8 cellular contexts compared by ENCODE assay signal in the genomic region with DNA sequence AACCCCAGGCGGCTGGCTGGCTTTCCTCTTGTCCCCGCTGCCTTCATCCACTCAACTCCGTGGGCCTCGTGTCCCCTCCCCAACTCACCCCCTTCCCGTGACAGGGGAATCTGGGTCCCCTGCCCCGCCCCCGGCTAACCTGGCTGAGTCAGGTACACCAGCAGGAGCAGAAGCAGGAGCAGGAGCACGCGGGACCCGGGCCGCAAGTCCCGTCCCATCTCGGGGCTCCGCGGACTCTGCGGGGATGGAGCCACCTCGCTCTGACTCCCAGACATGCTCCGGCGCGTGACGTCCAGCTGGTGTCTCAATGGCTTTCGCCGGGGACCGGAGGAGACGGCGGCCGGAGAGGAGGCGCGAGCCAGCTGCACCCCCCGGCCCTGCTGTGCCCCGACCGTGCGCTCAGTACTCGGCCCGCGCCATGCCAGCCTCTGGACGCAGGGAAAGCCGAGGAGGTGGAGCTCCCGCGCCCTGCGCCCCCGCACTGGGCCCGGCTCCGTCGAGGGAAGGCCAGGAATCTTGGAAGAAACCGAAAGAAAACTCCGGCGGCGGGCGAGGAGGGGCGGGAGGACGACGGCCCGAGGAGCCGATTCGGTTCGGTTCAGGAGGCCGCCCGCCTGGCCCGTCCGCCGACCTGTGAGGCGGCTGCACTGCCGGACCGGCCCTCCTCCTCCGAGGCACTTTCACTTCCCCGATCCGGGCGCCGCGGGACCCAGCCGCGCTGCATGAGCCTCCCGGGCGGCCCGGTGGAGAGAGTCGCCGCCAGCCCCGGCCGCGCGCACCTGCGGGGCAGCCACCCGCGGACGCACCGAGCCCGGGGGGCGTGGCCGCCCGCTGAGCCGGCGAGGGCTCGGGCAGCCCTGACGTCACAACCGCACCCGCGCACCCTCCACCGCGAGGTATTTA. TPM values are rescaled to one million over a fixed set of nuclear protein-coding genes. Genes with fewer than 3 reads are reported as not detected.
DNase-seq lines count a peak whose midpoint lies in the region; ATAC-seq and TF ChIP-seq lines count a peak whose summit lies in the region.

A gene with protein sequence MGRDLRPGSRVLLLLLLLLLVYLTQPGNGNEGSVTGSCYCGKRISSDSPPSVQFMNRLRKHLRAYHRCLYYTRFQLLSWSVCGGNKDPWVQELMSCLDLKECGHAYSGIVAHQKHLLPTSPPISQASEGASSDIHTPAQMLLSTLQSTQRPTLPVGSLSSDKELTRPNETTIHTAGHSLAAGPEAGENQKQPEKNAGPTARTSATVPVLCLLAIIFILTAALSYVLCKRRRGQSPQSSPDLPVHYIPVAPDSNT (minus strand): TSS at position 807 of the 903 bp plus-strand sequence. CDS start 589 bp downstream, at position 218.
A gene with protein sequence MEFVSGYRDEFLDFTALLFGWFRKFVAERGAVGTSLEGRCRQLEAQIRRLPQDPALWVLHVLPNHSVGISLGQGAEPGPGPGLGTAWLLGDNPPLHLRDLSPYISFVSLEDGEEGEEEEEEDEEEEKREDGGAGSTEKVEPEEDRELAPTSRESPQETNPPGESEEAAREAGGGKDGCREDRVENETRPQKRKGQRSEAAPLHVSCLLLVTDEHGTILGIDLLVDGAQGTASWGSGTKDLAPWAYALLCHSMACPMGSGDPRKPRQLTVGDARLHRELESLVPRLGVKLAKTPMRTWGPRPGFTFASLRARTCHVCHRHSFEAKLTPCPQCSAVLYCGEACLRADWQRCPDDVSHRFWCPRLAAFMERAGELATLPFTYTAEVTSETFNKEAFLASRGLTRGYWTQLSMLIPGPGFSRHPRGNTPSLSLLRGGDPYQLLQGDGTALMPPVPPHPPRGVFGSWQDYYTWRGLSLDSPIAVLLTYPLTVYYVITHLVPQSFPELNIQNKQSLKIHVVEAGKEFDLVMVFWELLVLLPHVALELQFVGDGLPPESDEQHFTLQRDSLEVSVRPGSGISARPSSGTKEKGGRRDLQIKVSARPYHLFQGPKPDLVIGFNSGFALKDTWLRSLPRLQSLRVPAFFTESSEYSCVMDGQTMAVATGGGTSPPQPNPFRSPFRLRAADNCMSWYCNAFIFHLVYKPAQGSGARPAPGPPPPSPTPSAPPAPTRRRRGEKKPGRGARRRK (plus strand): TSS at position 712 of the 903 bp plus-strand sequence. CDS start 716 bp downstream, outside the sequence.

- intact Hi-C loops in sigmoid colon (cut with DNase I), result loop anchor here (2.0 kb wide), 2 partner anchors 47 to 149 kb away; a partner anchor contains a TSS

- H3K27ac ChIP-seq in iPS DF 6.9 (ENCODE audit: low read length) (no peak within 1 kb of the TSS), sigmoid colon (peak within 1 kb of the TSS; percentile 60 to 71 (median 64))

- no peak for TF ChIP-seq CTCF in AG10803 (conservative IDR thresholded peaks at IDR 0.05; ENCODE audit: low read length)
- TF ChIP-seq CTCF in astrocyte of the spinal cord (IDR thresholded peaks at IDR 0.05; ENCODE audit: low read depth, low read length), result no peak
- no peak for TF ChIP-seq CTCF in sigmoid colon (IDR thresholded peaks at IDR 0.05)

- H3K4me3 ChIP-seq in AG10803 (ENCODE audit: low read length) (peak within 1 kb of the TSS; percentile 66), HAP-1 (peak within 1 kb of the TSS; percentile 54), astrocyte of the spinal cord (ENCODE audit: low read depth, low read length) (peak within 1 kb of the TSS; percentile 50), iPS DF 6.9 (ENCODE audit: low read length) (peak within 1 kb of the TSS; percentile 52; the same call in 1 of the 2 replicates), sigmoid colon (peak within 1 kb of the TSS; percentile 63 to 70 (median 67))

- ATAC-seq in SK-N-SH treated with all-trans-retinoic acid at 6 μM for 48 hours, result peak; percentile 74
- ATAC-seq in GM19328 (IDR thresholded peaks at IDR 0.05; ENCODE audit: unreplicated experiment), result no peak
- no peak for ATAC-seq in GM21528 (IDR thresholded peaks at IDR 0.05; ENCODE audit: low FRiP score, unreplicated experiment)

- H3K9me3 ChIP-seq in HAP-1 (no peaks in the 10 kb centered on the region), iPS DF 6.9 (ENCODE audit: control insufficient read depth, insufficient read depth, low read length) (no peaks in the 10 kb centered on the region), sigmoid colon (no peaks in the 10 kb centered on the region)

- TF ChIP-seq EP300 in sigmoid colon (IDR thresholded peaks at IDR 0.05), result no peak

- TF ChIP-seq POLR2A in sigmoid colon (IDR thresholded peaks at IDR 0.05), result peak in 1 of 2 donors; percentile 11

- no peaks in the 10 kb centered on the region; the same call in 1 of the 2 replicates for H3K4me1 ChIP-seq in HAP-1
- H3K4me1 ChIP-seq in iPS DF 6.9 (ENCODE audit: control insufficient read depth, insufficient read depth, low read length), result no peaks in the 10 kb centered on the region
- H3K4me1 ChIP-seq in sigmoid colon, result peaks cover 0 to 17% (median 11%) of the 10 kb centered on the region in 4 donors

- DNase-seq in AG10803 (ENCODE audit: low read depth), result peak; percentile 27
- peak in 1 of 2 experiments; percentile 55 for DNase-seq in HAP-1 (ENCODE audit: low spot score in 2 of 2)
- DNase-seq in astrocyte of the spinal cord (ENCODE audit: low read depth, low spot score), result peak; percentile 28
- DNase-seq in iPS DF 6.9 (ENCODE audit: low read depth, low spot score), result no peak
- DNase-seq in sigmoid colon, result peak; percentile 77

- in situ Hi-C loops in HAP-1 (cut with MboI; ENCODE audit: low sequenced_read_pairs), result no loop called here
- in situ Hi-C loops in astrocyte of the spinal cord (cut with HindIII; ENCODE audit: low sequenced_read_pairs), result no loop called here

- WGBS in iPS DF 6.9 (ENCODE audit: insufficient coverage, insufficient read length), result no CpG with 5 or more reads among the region's 100 CpGs
- WGBS in sigmoid colon, 2 donors, result 1% methylated on average over 100 of the region's 100 CpGs

- H3K36me3 ChIP-seq in HAP-1 (replicated peaks) (no peaks in the 10 kb centered on the region), iPS DF 6.9 (ENCODE audit: control insufficient read depth, insufficient read depth, low read length) (no peaks in the 10 kb centered on the region), sigmoid colon (no peaks in the 10 kb centered on the region)

- H3K27me3 ChIP-seq in HAP-1 (ENCODE audit: low read depth), result no peaks in the 10 kb centered on the region
- peaks cover 32% of the 10 kb centered on the region for H3K27me3 ChIP-seq in iPS DF 6.9 (ENCODE audit: control insufficient read depth, insufficient read depth, low read length)
- H3K27me3 ChIP-seq in sigmoid colon, result peaks cover 0 to 12% (median 4%) of the 10 kb centered on the region in 3 donors

TF ChIP-seq in SK-N-SH treated with all-trans-retinoic acid at 6 μM for 48 hours, 23 proteins besides CTCF, POLR2A, EP300 and RAD21:
- TF ChIP-seq ZNF565 (CRISPR knock-in tag; conservative IDR thresholded peaks at IDR 0.05; ENCODE audit: low read depth), result no peak
- no peak for TF ChIP-seq ZNF70 (CRISPR knock-in tag; IDR thresholded peaks at IDR 0.05)
- TF ChIP-seq ZFP3 (CRISPR knock-in tag; IDR thresholded peaks at IDR 0.05), result no peak
- TF ChIP-seq, protein P1, sequence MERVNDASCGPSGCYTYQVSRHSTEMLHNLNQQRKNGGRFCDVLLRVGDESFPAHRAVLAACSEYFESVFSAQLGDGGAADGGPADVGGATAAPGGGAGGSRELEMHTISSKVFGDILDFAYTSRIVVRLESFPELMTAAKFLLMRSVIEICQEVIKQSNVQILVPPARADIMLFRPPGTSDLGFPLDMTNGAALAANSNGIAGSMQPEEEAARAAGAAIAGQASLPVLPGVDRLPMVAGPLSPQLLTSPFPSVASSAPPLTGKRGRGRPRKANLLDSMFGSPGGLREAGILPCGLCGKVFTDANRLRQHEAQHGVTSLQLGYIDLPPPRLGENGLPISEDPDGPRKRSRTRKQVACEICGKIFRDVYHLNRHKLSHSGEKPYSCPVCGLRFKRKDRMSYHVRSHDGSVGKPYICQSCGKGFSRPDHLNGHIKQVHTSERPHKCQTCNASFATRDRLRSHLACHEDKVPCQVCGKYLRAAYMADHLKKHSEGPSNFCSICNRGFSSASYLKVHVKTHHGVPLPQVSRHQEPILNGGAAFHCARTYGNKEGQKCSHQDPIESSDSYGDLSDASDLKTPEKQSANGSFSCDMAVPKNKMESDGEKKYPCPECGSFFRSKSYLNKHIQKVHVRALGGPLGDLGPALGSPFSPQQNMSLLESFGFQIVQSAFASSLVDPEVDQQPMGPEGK (CRISPR knock-in tag; IDR thresholded peaks at IDR 0.05; ENCODE audit: borderline replicate concordance), result no peak
- no peak for TF ChIP-seq ISL1 (CRISPR knock-in tag; IDR thresholded peaks at IDR 0.05)
- TF ChIP-seq ESRRG (CRISPR knock-in tag; IDR thresholded peaks at IDR 0.05), result no peak
- TF ChIP-seq TOX (CRISPR knock-in tag; IDR thresholded peaks at IDR 0.05; ENCODE audit: borderline replicate concordance), result no peak
- TF ChIP-seq, protein P2, sequence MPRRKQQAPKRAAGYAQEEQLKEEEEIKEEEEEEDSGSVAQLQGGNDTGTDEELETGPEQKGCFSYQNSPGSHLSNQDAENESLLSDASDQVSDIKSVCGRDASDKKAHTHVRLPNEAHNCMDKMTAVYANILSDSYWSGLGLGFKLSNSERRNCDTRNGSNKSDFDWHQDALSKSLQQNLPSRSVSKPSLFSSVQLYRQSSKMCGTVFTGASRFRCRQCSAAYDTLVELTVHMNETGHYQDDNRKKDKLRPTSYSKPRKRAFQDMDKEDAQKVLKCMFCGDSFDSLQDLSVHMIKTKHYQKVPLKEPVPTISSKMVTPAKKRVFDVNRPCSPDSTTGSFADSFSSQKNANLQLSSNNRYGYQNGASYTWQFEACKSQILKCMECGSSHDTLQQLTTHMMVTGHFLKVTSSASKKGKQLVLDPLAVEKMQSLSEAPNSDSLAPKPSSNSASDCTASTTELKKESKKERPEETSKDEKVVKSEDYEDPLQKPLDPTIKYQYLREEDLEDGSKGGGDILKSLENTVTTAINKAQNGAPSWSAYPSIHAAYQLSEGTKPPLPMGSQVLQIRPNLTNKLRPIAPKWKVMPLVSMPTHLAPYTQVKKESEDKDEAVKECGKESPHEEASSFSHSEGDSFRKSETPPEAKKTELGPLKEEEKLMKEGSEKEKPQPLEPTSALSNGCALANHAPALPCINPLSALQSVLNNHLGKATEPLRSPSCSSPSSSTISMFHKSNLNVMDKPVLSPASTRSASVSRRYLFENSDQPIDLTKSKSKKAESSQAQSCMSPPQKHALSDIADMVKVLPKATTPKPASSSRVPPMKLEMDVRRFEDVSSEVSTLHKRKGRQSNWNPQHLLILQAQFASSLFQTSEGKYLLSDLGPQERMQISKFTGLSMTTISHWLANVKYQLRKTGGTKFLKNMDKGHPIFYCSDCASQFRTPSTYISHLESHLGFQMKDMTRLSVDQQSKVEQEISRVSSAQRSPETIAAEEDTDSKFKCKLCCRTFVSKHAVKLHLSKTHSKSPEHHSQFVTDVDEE (CRISPR knock-in tag; IDR thresholded peaks at IDR 0.05), result no peak
- no peak for TF ChIP-seq SNAI2 (CRISPR knock-in tag; IDR thresholded peaks at IDR 0.05)
- TF ChIP-seq ZFP30 (CRISPR knock-in tag; IDR thresholded peaks at IDR 0.05), result no peak
- no peak for TF ChIP-seq TCF4 (CRISPR knock-in tag; IDR thresholded peaks at IDR 0.05; ENCODE audit: borderline replicate concordance)

RNA-seq across cellular contexts. Expression of the first gene that starts in this region (rescaled TPM):
- total RNA-seq in sigmoid colon, result 1 to 10 TPM; 4.6 to 6.8 (median 5.3) TPM
- 10 to 100 TPM; 21.6 to 32.8 (median 29.0) TPM for polyA plus RNA-seq in sigmoid colon

RNA-seq across cellular contexts. Expression of the second gene that starts in this region (rescaled TPM):
- total RNA-seq in sigmoid colon, result under 1 TPM in 3 of 4 donors, not detected in 1; 0.36 to 0.55 (median 0.49) TPM
- 1 to 10 TPM in 2 of 3 donors, not detected in 1; 1.1 to 1.2 TPM for polyA plus RNA-seq in sigmoid colon
